Comparison of ENCODE assay signal across 8 cellular contexts in genomic region chr2:177212895-177213856, GRCh38. TPM values are rescaled to one million over a fixed set of nuclear protein-coding genes. Genes with fewer than 3 reads are reported as not detected.
DNase-seq lines count a peak whose midpoint lies in the region; ATAC-seq and TF ChIP-seq lines count a peak whose summit lies in the region.

No MANE protein-coding gene starts in this region.

- intact Hi-C loops in PC-3 (cut with micrococcal nuclease) = loop anchor here (1.0 to 5.0 kb wide), 4 partner anchors 30 to 119 kb away; no protein-coding TSS in a partner anchor

- H3K4me3 ChIP-seq in PC-3 (ENCODE audit: low read length) = peak overlapping the region; percentile 92

- H3K4me1 Mint-ChIP-seq in IgD-negative memory B cell = peaks cover 15 to 37% (median 35%) of the 10 kb centered on the region in 3 donors
- H3K4me1 Mint-ChIP-seq in activated T-cell treated with anti-CD3 and anti-CD28 coated beads, Interleukin-2, amount 50 U/mL, for 24 hours (ENCODE audit: low read depth) = peaks cover 41% of the 10 kb centered on the region

- H3K9me3 ChIP-seq in PC-3 (ENCODE audit: low read length) = no peaks in the 10 kb centered on the region

- H3K9me3 Mint-ChIP-seq in IgD-negative memory B cell = no peaks in the 10 kb centered on the region
- H3K9me3 Mint-ChIP-seq in activated T-cell treated with anti-CD3 and anti-CD28 coated beads, Interleukin-2, amount 50 U/mL, for 24 hours = no peaks in the 10 kb centered on the region

- H4K20me1 ChIP-seq in PC-3 (ENCODE audit: low read length) = peaks cover 48% of the 10 kb centered on the region

- no peaks in the 10 kb centered on the region for H3K9me2 ChIP-seq in PC-3 (replicated peaks; ENCODE audit: low read length)

- CTCF ChIA-PET in PC-3 (lab: Charles Lee) = no interaction called here

- H3K27me3 ChIP-seq in PC-3 (ENCODE audit: low read length) = no peaks in the 10 kb centered on the region

- no peak for TF ChIP-seq CTCF in PC-3 (conservative IDR thresholded peaks at IDR 0.05; ENCODE audit: low read depth, low read length)

- TSS peak; percentile 35 for BruUV-seq in PC-3 (replicated peaks; lab: Mats Ljungman, UMichigan)

- POLR2A ChIA-PET in PC-3 (lab: Charles Lee; ENCODE audit: unreplicated experiment) = no interaction called here

- H3K36me3 ChIP-seq in PC-3 (ENCODE audit: low read depth, low read length) = peaks cover 44% of the 10 kb centered on the region

- peaks cover 74% of the 10 kb centered on the region for H3K79me2 ChIP-seq in PC-3 (ENCODE audit: low read length)

- H3K4me3 Mint-ChIP-seq in IgD-negative memory B cell = peak overlapping the region; percentile 92 to 100 (median 96)
- peak overlapping the region; percentile 97 for H3K4me3 Mint-ChIP-seq in activated T-cell treated with anti-CD3 and anti-CD28 coated beads, Interleukin-2, amount 50 U/mL, for 24 hours

- H2AFZ ChIP-seq in PC-3 (ENCODE audit: low read length) = peak overlapping the region; percentile 37

- peak overlapping the region; percentile 87 for H3K27ac ChIP-seq in PC-3 (ENCODE audit: low read length)

- peaks cover 16% of the 10 kb centered on the region for H3K4me1 ChIP-seq in PC-3 (ENCODE audit: insufficient read depth, low read length)

- H3K4me2 ChIP-seq in PC-3 (ENCODE audit: low read length) = peak overlapping the region; percentile 99

- H3K27ac Mint-ChIP-seq in IgD-negative memory B cell = peak overlapping the region; percentile 98 to 100 (median 100)
- H3K27ac Mint-ChIP-seq in activated T-cell treated with anti-CD3 and anti-CD28 coated beads, Interleukin-2, amount 50 U/mL, for 24 hours = peak overlapping the region; percentile 100

- ATAC-seq in GM21619 (IDR thresholded peaks at IDR 0.05; ENCODE audit: unreplicated experiment) = peak; percentile 45
- ATAC-seq in PC-3 = peak; percentile 53
- peak; percentile 86 for ATAC-seq in esophagus mucosa

- H3K27me3 Mint-ChIP-seq in IgD-negative memory B cell = no peaks in the 10 kb centered on the region
- no peaks in the 10 kb centered on the region for H3K27me3 Mint-ChIP-seq in activated T-cell treated with anti-CD3 and anti-CD28 coated beads, Interleukin-2, amount 50 U/mL, for 24 hours

- no peaks in the 10 kb centered on the region for H3F3A ChIP-seq in PC-3 (ENCODE audit: low read length, unreplicated experiment)

- H3K9ac ChIP-seq in PC-3 (ENCODE audit: low read length) = peak overlapping the region; percentile 99

- DNase-seq in DMS53 (lab: John Stamatoyannopoulos, UW) (peak; percentile 98), PC-3 (peak; percentile 81), myocyte (ENCODE audit: low read depth) (peak; percentile 90)
- peak; percentile 93 for DNase-seq in activated T-cell treated with anti-CD3 and anti-CD28 coated beads, Interleukin-2, amount 50 U/mL, for 24 hours
- peak; percentile 86 for DNase-seq in stimulated activated CD8-positive, alpha-beta memory T cell treated with anti-CD3 and anti-CD28 coated beads, Interleukin-7, amount 100 ng/mL, for 24 hours (ENCODE audit: low read depth)

- H3K36me3 Mint-ChIP-seq in IgD-negative memory B cell = no peaks in the 10 kb centered on the region
- H3K36me3 Mint-ChIP-seq in activated T-cell treated with anti-CD3 and anti-CD28 coated beads, Interleukin-2, amount 50 U/mL, for 24 hours (ENCODE audit: low read depth) = peaks cover 68% of the 10 kb centered on the region

RNA-seq across cellular contexts. Expression of gene HNRNPA3, which starts 0.6 kb away (rescaled TPM):
- polyA plus RNA-seq in IgD-negative memory B cell = 55.3 TPM
- total RNA-seq in PC-3 (2014; rRNA removed) (50.3 and 90.2 TPM in 2 replicates), esophagus mucosa (142 TPM), myocyte (29.2 and 29.6 TPM in 2 replicates)
- 127 TPM for polyA plus RNA-seq in myocyte (2012)

RNA-seq across cellular contexts. Expression of gene NFE2L2, which starts 51.4 kb away (rescaled TPM):
- polyA plus RNA-seq in IgD-negative memory B cell = 41.7 TPM
- total RNA-seq in PC-3 (2014; rRNA removed) (17.3 and 24.2 TPM in 2 replicates), esophagus mucosa (179 TPM), myocyte (78.2 and 107 TPM in 2 replicates)
- 60.8 TPM for polyA plus RNA-seq in myocyte (2012)

Comparison
In these comparisons a context has a peak if more than half of its experiments do, and no peak if none do; other contexts are left out.
1. Peak in every context shown above with its lines: DNase-seq, ATAC-seq, H3K4me3 ChIP-seq and H3K27ac ChIP-seq.